ENCODE assay signal across 8 cellular contexts in the genomic region with DNA sequence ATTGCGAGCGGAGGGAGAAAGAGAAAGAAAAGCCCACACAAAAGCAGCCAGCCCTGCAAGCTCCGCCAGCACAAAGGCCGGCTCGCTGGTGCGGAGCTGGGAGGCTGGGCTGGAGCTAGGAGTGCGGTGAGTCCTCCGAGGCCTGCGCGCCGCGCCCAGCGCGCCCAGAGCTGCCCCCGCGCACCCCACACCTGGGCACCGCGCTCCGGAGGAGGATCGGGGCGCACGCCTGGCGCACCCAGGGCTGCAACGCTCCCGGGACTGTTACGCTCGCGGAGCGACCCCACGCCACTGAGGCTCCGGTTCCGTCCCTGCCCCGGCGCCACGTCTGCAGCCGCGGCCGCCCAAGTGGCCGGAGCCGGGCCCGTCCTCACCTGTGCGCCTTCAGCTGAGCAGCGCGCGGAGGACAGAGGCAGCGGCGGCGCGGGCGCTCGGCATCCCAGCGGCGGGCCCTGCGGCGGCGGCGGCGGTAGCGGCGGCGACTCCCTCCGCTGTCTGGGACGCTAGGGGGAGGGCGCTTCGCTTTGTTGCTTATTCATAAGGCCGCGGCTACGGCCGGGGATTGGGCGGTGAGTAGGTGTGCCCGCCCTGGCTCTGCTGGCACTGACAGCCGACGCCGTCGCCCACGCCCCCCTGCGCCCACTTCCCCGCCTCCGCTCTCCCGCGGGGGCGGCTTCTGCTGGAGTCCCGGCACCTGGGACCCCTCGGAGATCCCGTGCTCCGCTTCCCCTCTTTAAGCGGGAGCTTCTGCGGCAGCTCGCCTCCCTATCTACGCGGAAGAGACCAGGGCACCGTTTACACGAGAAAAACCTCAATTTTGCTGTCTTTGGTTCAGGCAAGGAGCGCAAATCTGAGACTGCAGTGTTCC. TPM values are rescaled to one million over a fixed set of nuclear protein-coding genes. Genes with fewer than 3 reads are reported as not detected.
A peak's percentile ranks its signal among the peaks of the same experiment; 100 is the strongest.
DNase-seq lines count a peak whose midpoint lies in the region; ATAC-seq lines count a peak whose summit lies in the region.

A gene with protein sequence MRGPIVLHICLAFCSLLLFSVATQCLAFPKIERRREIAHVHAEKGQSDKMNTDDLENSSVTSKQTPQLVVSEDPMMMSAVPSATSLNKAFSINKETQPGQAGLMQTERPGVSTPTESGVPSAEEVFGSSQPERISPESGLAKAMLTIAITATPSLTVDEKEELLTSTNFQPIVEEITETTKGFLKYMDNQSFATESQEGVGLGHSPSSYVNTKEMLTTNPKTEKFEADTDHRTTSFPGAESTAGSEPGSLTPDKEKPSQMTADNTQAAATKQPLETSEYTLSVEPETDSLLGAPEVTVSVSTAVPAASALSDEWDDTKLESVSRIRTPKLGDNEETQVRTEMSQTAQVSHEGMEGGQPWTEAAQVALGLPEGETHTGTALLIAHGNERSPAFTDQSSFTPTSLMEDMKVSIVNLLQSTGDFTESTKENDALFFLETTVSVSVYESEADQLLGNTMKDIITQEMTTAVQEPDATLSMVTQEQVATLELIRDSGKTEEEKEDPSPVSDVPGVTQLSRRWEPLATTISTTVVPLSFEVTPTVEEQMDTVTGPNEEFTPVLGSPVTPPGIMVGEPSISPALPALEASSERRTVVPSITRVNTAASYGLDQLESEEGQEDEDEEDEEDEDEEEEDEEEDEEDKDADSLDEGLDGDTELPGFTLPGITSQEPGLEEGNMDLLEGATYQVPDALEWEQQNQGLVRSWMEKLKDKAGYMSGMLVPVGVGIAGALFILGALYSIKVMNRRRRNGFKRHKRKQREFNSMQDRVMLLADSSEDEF (minus strand): TSS at position 513 of the 868 bp plus-strand sequence. CDS start 12,855 bp downstream, outside the sequence.

- H3K4me1 Mint-ChIP-seq in central memory CD8-positive, alpha-beta T cell, result peaks cover 21% of the 10 kb centered on the region

- H3K27ac Mint-ChIP-seq in central memory CD8-positive, alpha-beta T cell (ENCODE audit: low read depth), result no peak within 1 kb of the TSS

- no peaks in the 10 kb centered on the region for H3K9me3 Mint-ChIP-seq in central memory CD8-positive, alpha-beta T cell

- H3K4me3 Mint-ChIP-seq in central memory CD8-positive, alpha-beta T cell, result peak within 1 kb of the TSS; percentile 75

- DNase-seq in A172 (ENCODE audit: low spot score) (peak; percentile 51), NCI-H2171 treated with DMSO at 0.1 percent for 48 hours (lab: John Stamatoyannopoulos, UW) (peak; percentile 91), islet precursor cell (peak; percentile 95)
- DNase-seq in activated CD4-positive, CD25-positive, alpha-beta regulatory T cell (lab: John Stamatoyannopoulos, UW), result peak; percentile 4 to 30 (median 18)
- DNase-seq in central memory CD8-positive, alpha-beta T cell (ENCODE audit: low spot score in 2 of 2), result peak; percentile 27 to 28
- DNase-seq in stimulated activated CD4-positive, alpha-beta T cell treated with anti-CD3 and anti-CD28 coated beads, Interleukin-12 subunit alpha, Interleukin-12 subunit beta, amount 100 ng/mL, for 24 hours (ENCODE audit: low read depth in 2 of 2), result peak; percentile 43 to 49

- ATAC-seq in GM18867 (IDR thresholded peaks at IDR 0.05; ENCODE audit: unreplicated experiment) (peak; percentile 98), HG03103 (IDR thresholded peaks at IDR 0.05; ENCODE audit: low read depth, unreplicated experiment) (peak; percentile 98)
- ATAC-seq in central memory CD8-positive, alpha-beta T cell (replicated peaks; ENCODE audit: extremely low read depth, poor library complexity, severe bottlenecking), result peak; percentile 81

- H3K27me3 Mint-ChIP-seq in central memory CD8-positive, alpha-beta T cell, result peaks cover 71% of the 10 kb centered on the region

- H3K36me3 Mint-ChIP-seq in central memory CD8-positive, alpha-beta T cell (ENCODE audit: insufficient read depth), result no peaks in the 10 kb centered on the region

RNA-seq across cellular contexts. Expression of the gene that starts here (rescaled TPM):
- 3.1 and 4.0 TPM in 2 replicates for total RNA-seq in A172 (2014; rRNA removed; shearing (Covaris generic))

Comparison
In these comparisons a context has a peak if more than half of its experiments do, and no peak if none do; other contexts are left out.
1. Peak in every context shown above with its lines: DNase-seq and ATAC-seq.
2. DNase-seq: peak in every context shown above with its lines; median percentile 95 in islet precursor cell; 91 in NCI-H2171 treated with DMSO at 0.1 percent for 48 hours; 51 in A172; 46 in stimulated activated CD4-positive, alpha-beta T cell treated with anti-CD3 and anti-CD28 coated beads, Interleukin-12 subunit alpha, Interleukin-12 subunit beta, amount 100 ng/mL, for 24 hours; 28 in central memory CD8-positive, alpha-beta T cell; 18 in activated CD4-positive, CD25-positive, alpha-beta regulatory T cell.